Comparison of ENCODE assay signal across 8 cellular contexts in the genomic region with DNA sequence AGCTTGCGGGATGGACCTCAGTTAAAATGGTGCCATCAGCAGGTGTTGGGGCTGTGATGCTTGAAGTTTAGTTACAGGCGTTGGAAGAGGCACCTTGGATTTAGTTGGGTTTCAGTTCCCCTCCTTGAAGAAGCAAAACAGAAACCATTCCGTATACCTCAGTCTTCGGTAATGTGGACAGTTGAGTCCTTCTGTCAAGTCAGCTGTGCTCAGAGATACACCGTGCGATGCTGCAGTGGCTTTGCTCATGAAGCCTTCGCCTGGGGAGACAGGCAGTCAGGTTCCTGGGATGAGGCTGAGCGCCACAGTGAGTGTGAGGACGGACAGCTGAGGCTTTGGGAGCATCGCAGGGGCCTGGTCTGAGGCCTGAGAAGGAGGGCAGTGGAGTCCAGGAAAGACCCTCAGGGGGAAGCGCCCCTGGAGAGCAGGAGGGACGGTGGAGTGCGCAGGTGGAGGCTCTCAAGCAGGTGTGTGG. TPM values are rescaled to one million over a fixed set of nuclear protein-coding genes. Genes with fewer than 3 reads are reported as not detected.
DNase-seq lines count a peak whose midpoint lies in the region; ATAC-seq and TF ChIP-seq lines count a peak whose summit lies in the region.

No MANE protein-coding gene starts in this region.

- no peak for TF ChIP-seq CTCF in GM06990 (IDR thresholded peaks at IDR 0.05; ENCODE audit: insufficient read depth, low read length, poor library complexity, severe bottlenecking)
- no peak for TF ChIP-seq CTCF in activated CD8-positive, alpha-beta T cell treated with anti-CD3 and anti-CD28 coated beads for 36 hours (IDR thresholded peaks at IDR 0.05)
- TF ChIP-seq CTCF in ascending aorta (IDR thresholded peaks at IDR 0.05) = no peak
- TF ChIP-seq CTCF in ovary (IDR thresholded peaks at IDR 0.05) = no peak

- DNase-seq in GM06990 (ENCODE audit: extremely low read depth, insufficient read length) (peak; percentile 73), GM19240 (ENCODE audit: insufficient read length, low spot score) (peak; percentile 40), foreskin melanocyte (no peak), OCI-M2 (lab: John Stamatoyannopoulos, UW; ENCODE audit: unreplicated experiment) (no peak), ascending aorta (ENCODE audit: low spot score in 2 of 2) (no peak), ovary (no peak)
- no peak for DNase-seq in activated CD8-positive, alpha-beta T cell treated with anti-CD3 and anti-CD28 coated beads for 36 hours

- no peaks in the 10 kb centered on the region for H3K9me3 Mint-ChIP-seq in activated CD8-positive, alpha-beta T cell treated with anti-CD3 and anti-CD28 coated beads for 36 hours

- H3K4me3 Mint-ChIP-seq in activated CD8-positive, alpha-beta T cell treated with anti-CD3 and anti-CD28 coated beads for 36 hours = no peak overlapping the region

- CTCF ChIA-PET in activated CD8-positive, alpha-beta T cell treated with anti-CD3 and anti-CD28 coated beads for 36 hours (lab: Charles Lee) = no interaction called here

- 80 to 91% (median 90%) methylated on average over 13 of the region's 13 CpGs for WGBS in ovary, 3 donors

- no peaks in the 10 kb centered on the region for H3K27me3 ChIP-seq in GM06990 (replicated peaks; ENCODE audit: control insufficient read depth, insufficient read depth, low read length)
- H3K27me3 ChIP-seq in ascending aorta = no peaks in the 10 kb centered on the region
- H3K27me3 ChIP-seq in ovary = no peaks in the 10 kb centered on the region

- no peak overlapping the region for H3K27ac Mint-ChIP-seq in activated CD8-positive, alpha-beta T cell treated with anti-CD3 and anti-CD28 coated beads for 36 hours

- no peaks in the 10 kb centered on the region for H3K27me3 Mint-ChIP-seq in activated CD8-positive, alpha-beta T cell treated with anti-CD3 and anti-CD28 coated beads for 36 hours

- no peak overlapping the region for H3K27ac ChIP-seq in ascending aorta
- H3K27ac ChIP-seq in ovary = no peak overlapping the region

- H3K4me1 ChIP-seq in ascending aorta (no peaks in the 10 kb centered on the region), ovary (ENCODE audit: insufficient read depth) (no peaks in the 10 kb centered on the region)

- H3K36me3 Mint-ChIP-seq in activated CD8-positive, alpha-beta T cell treated with anti-CD3 and anti-CD28 coated beads for 36 hours (ENCODE audit: low read depth) = peaks cover 34% of the 10 kb centered on the region

- intact Hi-C loops in activated CD8-positive, alpha-beta T cell treated with anti-CD3 and anti-CD28 coated beads for 36 hours (cut with micrococcal nuclease) = no loop called here
- intact Hi-C loops in ascending aorta (cut with DNase I) = no loop called here
- intact Hi-C loops in ovary (cut with DNase I) = no loop called here

- H3K9me3 ChIP-seq in ascending aorta (no peaks in the 10 kb centered on the region), ovary (no peaks in the 10 kb centered on the region)

- peak; percentile 76 for ATAC-seq in HG03103 (IDR thresholded peaks at IDR 0.05; ENCODE audit: low read depth, unreplicated experiment)
- ATAC-seq in activated CD8-positive, alpha-beta T cell treated with anti-CD3 and anti-CD28 coated beads for 36 hours = peak; percentile 10

- H3K4me3 ChIP-seq in GM06990 (replicated peaks; ENCODE audit: low read depth, low read length) (no peak overlapping the region), ascending aorta (no peak overlapping the region), ovary (no peak overlapping the region)

- H3K36me3 ChIP-seq in GM06990 (ENCODE audit: control insufficient read depth, insufficient read depth, low read length) (peaks cover 6% of the 10 kb centered on the region), ascending aorta (peaks cover 26 to 31% of the 10 kb centered on the region in 2 donors), ovary (no peaks in the 10 kb centered on the region)

- no peak for TF ChIP-seq EP300 in ovary (IDR thresholded peaks at IDR 0.05)

- peaks cover 56% of the 10 kb centered on the region for H3K4me1 Mint-ChIP-seq in activated CD8-positive, alpha-beta T cell treated with anti-CD3 and anti-CD28 coated beads for 36 hours (ENCODE audit: low read depth)

- TF ChIP-seq POLR2A in ovary (IDR thresholded peaks at IDR 0.05) = no peak

- POLR2A ChIA-PET in activated CD8-positive, alpha-beta T cell treated with anti-CD3 and anti-CD28 coated beads for 36 hours (lab: Charles Lee) = interaction anchor here (0.6 to 1.2 kb wide), 2 partner anchors 9 to 41 kb away, joined by 4 read pairs; no protein-coding TSS in a partner anchor

RNA-seq across cellular contexts. Expression of a gene that starts 7.4 kb away (rescaled TPM):
- 1,000 to 10,000 TPM; 2,177 to 2,247 TPM for total RNA-seq in activated CD8-positive, alpha-beta T cell treated with anti-CD3 and anti-CD28 coated beads for 36 hours
- total RNA-seq in ascending aorta = 73.7 TPM
- 100 to 1,000 TPM in 6 of 7 donors, 10 to 100 TPM in 1; 80.4 to 415 (median 314) TPM for total RNA-seq in ovary
- polyA plus RNA-seq in ovary = 100 to 1,000 TPM; 195 to 419 TPM

RNA-seq across cellular contexts. Expression of a gene that starts 40.2 kb away (rescaled TPM):
- total RNA-seq in activated CD8-positive, alpha-beta T cell treated with anti-CD3 and anti-CD28 coated beads for 36 hours = 10 to 100 TPM; 11.8 to 12.4 TPM
- total RNA-seq in ascending aorta = 16.6 TPM
- total RNA-seq in ovary = 10 to 100 TPM; 16.8 to 26.9 (median 21.4) TPM
- polyA plus RNA-seq in ovary = 10 to 100 TPM; 12.9 to 25.5 TPM

Comparison
In these comparisons a context has a peak if more than half of its experiments do, and no peak if none do; other contexts are left out.
1. DNase-seq: peak in GM06990 (single experiment) and GM19240 (single experiment); none in activated CD8-positive, alpha-beta T cell treated with anti-CD3 and anti-CD28 coated beads for 36 hours (single experiment), foreskin melanocyte (single experiment), OCI-M2 (single experiment), ascending aorta (0 of 2) and ovary (0 of 5).
2. RNA of a gene that starts 7.4 kb away (total RNA-seq): 2,177 to 2,247 TPM in activated CD8-positive, alpha-beta T cell treated with anti-CD3 and anti-CD28 coated beads for 36 hours; 80.4 to 415 TPM in ovary and 73.7 TPM in ascending aorta (single experiment); every median in the first group is over 4 times any median in the second.